In the genomic region with DNA sequence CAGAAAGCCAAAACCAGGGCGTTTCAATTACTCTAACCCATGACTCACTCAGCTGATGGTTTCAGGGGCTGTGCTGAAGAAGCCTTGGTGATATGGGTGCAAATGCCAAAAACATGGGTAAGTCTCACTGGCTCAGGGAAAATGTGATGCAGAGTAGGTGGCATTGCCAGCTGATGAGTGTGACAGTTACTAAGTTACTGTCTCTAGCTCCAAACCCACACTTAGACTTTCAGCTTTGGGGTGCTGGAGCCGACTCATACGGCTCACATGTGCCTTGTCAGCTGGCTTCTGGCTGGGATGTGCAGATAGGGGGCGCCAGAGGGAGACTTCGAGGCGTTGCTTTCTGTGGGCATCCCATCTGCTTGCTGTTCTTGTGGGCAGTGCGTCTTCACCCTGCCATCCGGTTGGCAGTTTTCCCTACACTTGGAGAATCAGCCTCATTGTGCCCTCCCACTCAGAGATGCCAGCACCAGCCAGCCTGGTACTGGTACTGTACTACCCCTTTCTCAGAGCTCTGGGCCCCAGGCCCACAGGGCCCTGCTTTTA, we compare ENCODE assay signal across 8 cellular contexts. TPM values are rescaled to one million over a fixed set of nuclear protein-coding genes. Genes with fewer than 3 reads are reported as not detected.
DNase-seq lines count a peak whose midpoint lies in the region; ATAC-seq and TF ChIP-seq lines count a peak whose summit lies in the region.

No MANE protein-coding gene starts in this region.

- CTCF ChIA-PET in AG04450 (lab: Charles Lee): interaction anchor here (0.7 to 3.1 kb wide), 8 partner anchors 8 to 105 kb away, joined by 3 to 29 read pairs (median 4); no protein-coding TSS in a partner anchor

- no peak overlapping the region for H3K27ac ChIP-seq in AG04450 (ENCODE audit: low read depth, low read length)

- POLR2A ChIA-PET in AG04450 (lab: Yijun Ruan, JAX): no interaction called here

- no peak for ATAC-seq in GM18909 (IDR thresholded peaks at IDR 0.05; ENCODE audit: poor library complexity, unreplicated experiment)
- ATAC-seq in GM18498 (IDR thresholded peaks at IDR 0.05; ENCODE audit: unreplicated experiment): no peak

- no peaks in the 10 kb centered on the region for H3K36me3 ChIP-seq in H7 (replicated peaks; ENCODE audit: control insufficient read depth, insufficient read depth, low read length)

- no peak overlapping the region for H3K4me3 ChIP-seq in AG04450 (ENCODE audit: low read depth, low read length)
- no peak overlapping the region for H3K4me3 ChIP-seq in H7 (ENCODE audit: insufficient read depth, low read depth, low read length)

- in situ Hi-C loops in SK-MEL-5 (cut with HindIII; ENCODE audit: low pct_unique_long_range_greater_than_20kb, low sequenced_read_pairs): no loop called here

- TF ChIP-seq CTCF in AG04450 (IDR thresholded peaks at IDR 0.05; ENCODE audit: low read depth, low read length): peak; percentile 48

- DNase-seq in AG04450 (ENCODE audit: low read depth, low spot score): no peak
- peak; percentile 80 for DNase-seq in H7
- peak; percentile 84 for DNase-seq in SK-MEL-5 (ENCODE audit: low read depth, low spot score)
- DNase-seq in amniotic epithelial cell (ENCODE audit: low read depth): peak; percentile 28
- DNase-seq in kidney glomerular epithelial cell (lab: John Stamatoyannopoulos, UW): peak; percentile 42
- peak; percentile 24 for DNase-seq in stimulated activated CD8-positive, alpha-beta memory T cell treated with anti-CD3 and anti-CD28 coated beads, Interleukin-15, amount 100 ng/mL, for 1 hour (ENCODE audit: low read depth)

- H3K27me3 ChIP-seq in AG04450 (ENCODE audit: control insufficient read depth, insufficient read depth, low read length) (no peaks in the 10 kb centered on the region), H7 (ENCODE audit: control insufficient read depth, insufficient read depth, low read length) (no peaks in the 10 kb centered on the region)

- no peaks in the 10 kb centered on the region for H3K9me3 ChIP-seq in AG04450 (ENCODE audit: control insufficient read depth, insufficient read depth, low read length)

RNA-seq across cellular contexts. Expression of a gene that starts 11.1 kb away (rescaled TPM):
- polyA plus RNA-seq in AG04450 (2011; rRNA removed): 1.0 and 4.6 TPM in 2 replicates
- polyA minus RNA-seq in AG04450 (2011; rRNA and poly(A)+ RNA removed): 0.60 and 1.1 TPM in 2 replicates
- 0.80 and 1.1 TPM in 2 replicates for total RNA-seq in H7 (2014; rRNA removed; shearing (Covaris generic))
- total RNA-seq in SK-MEL-5 (2014; rRNA removed; shearing (Covaris generic)): not detected in 2 replicates
- 0.10 TPM in 1 of 2 replicates, not detected in the other for polyA plus RNA-seq in SK-MEL-5 (2015; cell fraction: cytosol; rRNA removed)
- polyA plus RNA-seq in SK-MEL-5 (2015; cell fraction: nucleus; rRNA removed): not detected in 2 replicates

RNA-seq across cellular contexts. Expression of a gene that starts 30.2 kb away (rescaled TPM):
- 2.1 and 2.3 TPM in 2 replicates for polyA plus RNA-seq in AG04450 (2011; rRNA removed)
- polyA minus RNA-seq in AG04450 (2011; rRNA and poly(A)+ RNA removed): 2.2 and 2.3 TPM in 2 replicates
- total RNA-seq in H7 (2014; rRNA removed; shearing (Covaris generic)): not detected in 2 replicates
- total RNA-seq in SK-MEL-5 (2014; rRNA removed; shearing (Covaris generic)): 0.11 TPM in 2 replicates
- 0.14 and 0.39 TPM in 2 replicates for polyA plus RNA-seq in SK-MEL-5 (2015; cell fraction: cytosol; rRNA removed)
- polyA plus RNA-seq in SK-MEL-5 (2015; cell fraction: nucleus; rRNA removed): 0.83 and 1.2 TPM in 2 replicates

RNA-seq across cellular contexts. Expression of a gene that starts 52.5 kb away (rescaled TPM):
- polyA plus RNA-seq in AG04450 (2011; rRNA removed): 0.04 TPM in 1 of 2 replicates, not detected in the other
- polyA minus RNA-seq in AG04450 (2011; rRNA and poly(A)+ RNA removed): not detected in 2 replicates
- not detected in 2 replicates for total RNA-seq in H7 (2014; rRNA removed; shearing (Covaris generic))
- not detected in 2 replicates for total RNA-seq in SK-MEL-5 (2014; rRNA removed; shearing (Covaris generic))
- polyA plus RNA-seq in SK-MEL-5 (2015; cell fraction: cytosol; rRNA removed): 0.96 and 1.4 TPM in 2 replicates
- not detected in 2 replicates for polyA plus RNA-seq in SK-MEL-5 (2015; cell fraction: nucleus; rRNA removed)
